20 cellular contexts compared by ENCODE assay signal in the genomic region with DNA sequence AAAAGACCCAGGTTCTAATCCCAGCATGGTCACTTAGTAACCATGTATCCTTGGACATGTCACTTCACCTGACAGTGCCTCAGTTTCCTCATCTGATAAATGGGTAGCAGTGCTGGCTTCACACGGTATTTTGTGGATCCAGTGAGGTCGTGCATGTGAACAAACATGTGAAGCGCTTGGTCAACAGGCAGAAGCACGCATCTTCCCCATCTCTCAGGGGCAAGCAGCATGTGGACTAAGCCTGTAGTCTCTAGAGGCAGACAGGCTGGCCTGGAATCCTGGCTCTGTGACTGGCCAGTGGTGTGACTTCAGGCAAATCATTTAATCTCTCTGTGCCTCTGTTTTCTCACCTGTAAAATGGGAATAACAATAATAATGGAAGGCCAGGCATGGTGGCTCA.
A peak's percentile ranks its signal among the peaks of the same experiment; 100 is the strongest.
DNase-seq lines count a peak whose midpoint lies in the region; TF ChIP-seq lines count a peak whose summit lies in the region.
"Had no signal": no experiment of that assay in that cellular context is flagged by ENCODE, and none has a peak within 500 bp of the region (broad histone marks: within the 10 kb centered on the region; RNA-seq: fewer than 3 reads in every experiment).

No MANE protein-coding gene starts in this region.

- H3K4me1 ChIP-seq in colonic mucosa (peaks cover 9% of the 10 kb centered on the region), parathyroid adenoma (peaks cover 88% of the 10 kb centered on the region), HAP-1 (no peaks in the 10 kb centered on the region)
- H3K4me1 ChIP-seq: BE2C had no signal

- H3K9me3 ChIP-seq in colonic mucosa, result no peaks in the 10 kb centered on the region
- no peaks in the 10 kb centered on the region for H3K9me3 ChIP-seq in parathyroid adenoma (ENCODE audit: control insufficient read depth, low read length)
- no peaks in the 10 kb centered on the region for H3K9me3 ChIP-seq in HAP-1
- H3K9me3 ChIP-seq: A549; BE2C; BLaER1 treated with 17β-estradiol and CSF1 and Interleukin-3, amounts not matched to agents 10 nM and 100 nM had no signal

- TF ChIP-seq CTCF in C4-2B (conservative IDR thresholded peaks at IDR 0.05), result no peak
- TF ChIP-seq CTCF in VCaP (conservative IDR thresholded peaks at IDR 0.05), result no peak
- TF ChIP-seq CTCF in colonic mucosa (IDR thresholded peaks at IDR 0.05), result no peak
- no peak for TF ChIP-seq CTCF in parathyroid adenoma (IDR thresholded peaks at IDR 0.05)

- in situ Hi-C loops in HAP-1 (cut with MboI; ENCODE audit: low sequenced_read_pairs), result no loop called here

- peak overlapping the region in 1 of 2 donors; percentile 16 for H3K9ac ChIP-seq in colonic mucosa (ENCODE audit: low read depth in 2 of 2, low read length in 2 of 2)
- no peak overlapping the region for H3K9ac ChIP-seq in parathyroid adenoma

- peak overlapping the region; percentile 47 for H3K4me2 ChIP-seq in parathyroid adenoma (ENCODE audit: low read length)
- H3K4me2 ChIP-seq: A549, GM23338 had no signal

- peaks cover 27% of the 10 kb centered on the region for H3K79me2 ChIP-seq in parathyroid adenoma

- H3K4me3 ChIP-seq in colonic mucosa (no peak overlapping the region), parathyroid adenoma (ENCODE audit: low read depth, low read length) (no peak overlapping the region), HAP-1 (no peak overlapping the region)
- H3K4me3 ChIP-seq: A549; BLaER1 treated with 17β-estradiol and CSF1 and Interleukin-3, amounts not matched to agents 10 nM and 100 nM; GM23338 had no signal

- H3K36me3 ChIP-seq in colonic mucosa, result no peaks in the 10 kb centered on the region
- no peaks in the 10 kb centered on the region for H3K36me3 ChIP-seq in parathyroid adenoma (ENCODE audit: control insufficient read depth, insufficient read depth, low read length)
- H3K36me3 ChIP-seq in HAP-1 (replicated peaks), result no peaks in the 10 kb centered on the region
- H3K36me3 ChIP-seq: BE2C; BLaER1 treated with 17β-estradiol and CSF1 and Interleukin-3, amounts not matched to agents 10 nM and 100 nM had no signal

- intact Hi-C loops in colonic mucosa (cut with DNase I), result no loop called here

- no peak overlapping the region for H2AFZ ChIP-seq in parathyroid adenoma
- H2AFZ ChIP-seq: GM23338 had no signal

- H3K27ac ChIP-seq in C4-2B (peak overlapping the region; percentile 44), VCaP (peak overlapping the region; percentile 80), colonic mucosa (peak overlapping the region; percentile 26), parathyroid adenoma (peak overlapping the region; percentile 100)

- DNase-seq in colonic mucosa, result no peak
- no peak for DNase-seq in HAP-1 (ENCODE audit: low spot score in 2 of 2)
- DNase-seq in NCI-H1417 treated with DMSO at 0.1 percent for 48 hours (lab: John Stamatoyannopoulos, UW), result no peak
- DNase-seq in NCI-H774 (lab: John Stamatoyannopoulos, UW), result no peak
- DNase-seq: 8988T; ACHN; AML-193; BE2C; CD4-positive, alpha-beta memory T cell; COR-L47; DMS79 treated with DMSO at 0.1 percent for 48 hours; GF-D8; H9; HFFc6 had no signal

- H3K27me3 ChIP-seq in colonic mucosa, result no peaks in the 10 kb centered on the region
- H3K27me3 ChIP-seq in parathyroid adenoma (ENCODE audit: control insufficient read depth, insufficient read depth, low read length), result no peaks in the 10 kb centered on the region
- no peaks in the 10 kb centered on the region; the same call in 1 of the 2 replicates for H3K27me3 ChIP-seq in HAP-1 (ENCODE audit: low read depth)
- H3K27me3 ChIP-seq: BE2C; BLaER1 treated with 17β-estradiol and CSF1 and Interleukin-3, amounts not matched to agents 10 nM and 100 nM had no signal

Comparison
In these comparisons a context has a peak if more than half of its experiments do, and no peak if none do; other contexts are left out.
1. H3K27ac ChIP-seq: peak in every context shown above with its lines; median percentile 100 in parathyroid adenoma; 80 in VCaP; 44 in C4-2B; 26 in colonic mucosa.